In genomic region chr11:108973402-108974119, GRCh38 we compare ENCODE assay signal across 10 cellular contexts.
A peak's percentile ranks its signal among the peaks of the same experiment; 100 is the strongest.
DNase-seq lines count a peak whose midpoint lies in the region; ATAC-seq and TF ChIP-seq lines count a peak whose summit lies in the region.
"Had no signal": no experiment of that assay in that cellular context is flagged by ENCODE, and none has a peak within 500 bp of the region (broad histone marks: within the 10 kb centered on the region; RNA-seq: fewer than 3 reads in every experiment).

No MANE protein-coding gene starts in this region.

- H3K4me1 Mint-ChIP-seq in chondrocyte (ENCODE audit: low read depth), result peaks cover 9% of the 10 kb centered on the region
- H3K4me1 Mint-ChIP-seq: central memory CD8-positive, alpha-beta T cell; stimulated activated memory B cell treated with anti-CD40 and anti-IgM and Interleukin-4, amounts not matched to agents 10 μg/mL and 1 μg/mL and 100 μg/mL, for 72 hours had no signal

- H3K36me3 ChIP-seq in MG63 (no peaks in the 10 kb centered on the region), tibial nerve (no peaks in the 10 kb centered on the region)

- H3K27ac ChIP-seq in tibial nerve, result no peak overlapping the region

- H3K36me3 Mint-ChIP-seq in chondrocyte (ENCODE audit: low read depth), result no peaks in the 10 kb centered on the region
- H3K36me3 Mint-ChIP-seq: stimulated activated memory B cell treated with anti-CD40 and anti-IgM and Interleukin-4, amounts not matched to agents 10 μg/mL and 1 μg/mL and 100 μg/mL, for 72 hours had no signal

- no peak overlapping the region for H3K4me3 Mint-ChIP-seq in chondrocyte (ENCODE audit: unreplicated experiment)
- H3K4me3 Mint-ChIP-seq: central memory CD8-positive, alpha-beta T cell; stimulated activated memory B cell treated with anti-CD40 and anti-IgM and Interleukin-4, amounts not matched to agents 10 μg/mL and 1 μg/mL and 100 μg/mL, for 72 hours had no signal

- ATAC-seq in HG03097 (IDR thresholded peaks at IDR 0.05; ENCODE audit: low FRiP score, unreplicated experiment), result no peak
- ATAC-seq: stimulated activated memory B cell treated with anti-CD40 and anti-IgM and Interleukin-4, amounts not matched to agents 10 μg/mL and 1 μg/mL and 100 μg/mL, for 72 hours had no signal

- TF ChIP-seq POLR2A in tibial nerve (IDR thresholded peaks at IDR 0.05), result no peak

- H3K9me3 ChIP-seq in MG63, result peaks cover 2% of the 10 kb centered on the region; the same call in 1 of the 2 replicates
- no peaks in the 10 kb centered on the region for H3K9me3 ChIP-seq in tibial nerve

- WGBS in tibial nerve, 2 donors, result 69 to 74% methylated on average over 12 of the region's 12 CpGs

- in situ Hi-C loops in G401 (cut with HindIII; ENCODE audit: low sequenced_read_pairs), result no loop called here

- peaks cover 4% of the 10 kb centered on the region for H3K9me3 Mint-ChIP-seq in chondrocyte (ENCODE audit: low read depth)
- H3K9me3 Mint-ChIP-seq: central memory CD8-positive, alpha-beta T cell; stimulated activated memory B cell treated with anti-CD40 and anti-IgM and Interleukin-4, amounts not matched to agents 10 μg/mL and 1 μg/mL and 100 μg/mL, for 72 hours had no signal

- DNase-seq in G401 (ENCODE audit: low spot score) (peak; percentile 26), MG63 (peak; percentile 66), chondrocyte (ENCODE audit: low spot score) (no peak), non-pigmented ciliary epithelial cell (ENCODE audit: low read depth) (peak; percentile 55), SK-N-DZ (ENCODE audit: low spot score) (no peak), globus pallidus (ENCODE audit: low spot score) (no peak), tibial nerve (ENCODE audit: low spot score in 2 of 2) (no peak)

- no peaks in the 10 kb centered on the region for H3K27me3 ChIP-seq in MG63
- H3K27me3 ChIP-seq in tibial nerve, result no peaks in the 10 kb centered on the region

- no peaks in the 10 kb centered on the region for H3K4me1 ChIP-seq in tibial nerve

- H3K27ac Mint-ChIP-seq in chondrocyte (ENCODE audit: unreplicated experiment), result peak overlapping the region; percentile 68
- H3K27ac Mint-ChIP-seq: stimulated activated memory B cell treated with anti-CD40 and anti-IgM and Interleukin-4, amounts not matched to agents 10 μg/mL and 1 μg/mL and 100 μg/mL, for 72 hours had no signal

- TF ChIP-seq CTCF in chondrocyte (IDR thresholded peaks at IDR 0.05) (no peak), tibial nerve (IDR thresholded peaks at IDR 0.05) (no peak)

- TF ChIP-seq EP300 in tibial nerve (IDR thresholded peaks at IDR 0.05), result no peak

- no peak overlapping the region for H3K4me3 ChIP-seq in MG63
- no peak overlapping the region for H3K4me3 ChIP-seq in tibial nerve

- H3K27me3 Mint-ChIP-seq in chondrocyte (ENCODE audit: low read depth), result no peaks in the 10 kb centered on the region

Comparison
In these comparisons a context has a peak if more than half of its experiments do, and no peak if none do; other contexts are left out.
1. DNase-seq: peak in G401 (single experiment), MG63 (single experiment) and non-pigmented ciliary epithelial cell (single experiment); none in chondrocyte (single experiment), SK-N-DZ (single experiment), globus pallidus (single experiment) and tibial nerve (0 of 2).